11 cellular contexts compared by ENCODE assay signal in genomic region chr6:111685506-111685905, GRCh38.
DNase-seq lines count a peak whose midpoint lies in the region; ATAC-seq and TF ChIP-seq lines count a peak whose summit lies in the region.
"Had no signal": no experiment of that assay in that cellular context is flagged by ENCODE, and none has a peak within 500 bp of the region (broad histone marks: within the 10 kb centered on the region; RNA-seq: fewer than 3 reads in every experiment).

No MANE protein-coding gene starts in this region.

- H3K4me3 Mint-ChIP-seq in CD4-positive, alpha-beta T cell, result no peak overlapping the region
- H3K4me3 Mint-ChIP-seq: H9 had no signal

- H3K4me3 ChIP-seq in gastroesophageal sphincter, result no peak overlapping the region
- H3K4me3 ChIP-seq: SK-N-MC had no signal

- TF ChIP-seq POLR2A in gastroesophageal sphincter (IDR thresholded peaks at IDR 0.05), result no peak

- peaks cover 96% of the 10 kb centered on the region for H3K36me3 Mint-ChIP-seq in CD4-positive, alpha-beta T cell (ENCODE audit: low read depth)

- no peak for TF ChIP-seq EP300 in gastroesophageal sphincter (IDR thresholded peaks at IDR 0.05)

- no peak for DNase-seq in CD4-positive, alpha-beta T cell
- peak; percentile 39 for DNase-seq in NCI-H69 (lab: John Stamatoyannopoulos, UW)
- DNase-seq in pulmonary artery endothelial cell (ENCODE audit: low read depth, low spot score), result peak; percentile 17
- DNase-seq in anterior cingulate cortex (lab: John Stamatoyannopoulos, UW), result no peak
- DNase-seq in GM19238 (ENCODE audit: insufficient read length, low spot score), result no peak
- DNase-seq: activated CD4-positive, alpha-beta T cell treated with anti-CD3 and anti-CD28 coated beads for 1 hour; H9; stimulated activated CD4-positive, alpha-beta T cell treated with anti-CD3 and anti-CD28 coated beads, Interleukin-12 subunit alpha, Interleukin-12 subunit beta, amount 100 ng/mL, for 4 hours had no signal

- H3K27ac ChIP-seq in CD4-positive, alpha-beta T cell (ENCODE audit: low read depth, low read length), result no peak overlapping the region
- peak overlapping the region in 3 of 4 donors; percentile 76 to 84 (median 81) for H3K27ac ChIP-seq in gastroesophageal sphincter
- H3K27ac ChIP-seq: SK-N-MC had no signal

- no peaks in the 10 kb centered on the region for H3K27me3 Mint-ChIP-seq in CD4-positive, alpha-beta T cell

- peaks cover 0 to 10% of the 10 kb centered on the region in 2 donors for H3K36me3 ChIP-seq in gastroesophageal sphincter

- no peak for ATAC-seq in CD4-positive, alpha-beta T cell (ENCODE audit: poor library complexity)
- no peak for ATAC-seq in gastroesophageal sphincter
- no peak for ATAC-seq in HG03354 (IDR thresholded peaks at IDR 0.05; ENCODE audit: poor library complexity, severe bottlenecking, unreplicated experiment)

- POLR2A ChIA-PET in CD4-positive, alpha-beta T cell (lab: Charles Lee), result interaction anchor here (1.3 kb wide), 1 partner anchor 12 kb away, joined by 3 read pairs; no protein-coding TSS in a partner anchor

- H3K4me1 ChIP-seq in gastroesophageal sphincter, result peaks cover 0 to 62% (median 25%) of the 10 kb centered on the region in 3 donors

- no peak for TF ChIP-seq CTCF in CD4-positive, alpha-beta T cell (IDR thresholded peaks at IDR 0.05)
- no peak for TF ChIP-seq CTCF in gastroesophageal sphincter (IDR thresholded peaks at IDR 0.05)

- 61 to 69% methylated on average over 2 of the region's 2 CpGs for WGBS in gastroesophageal sphincter (ENCODE audit: low coverage in 1 of 2), 2 donors

- intact Hi-C loops in CD4-positive, alpha-beta T cell (cut with DNase I, micrococcal nuclease), result no loop called here

- CTCF ChIA-PET in CD4-positive, alpha-beta T cell (lab: Charles Lee), result interaction anchor here (1.2 kb wide), 1 partner anchor 358 kb away, joined by 3 read pairs; no protein-coding TSS in a partner anchor

- no peaks in the 10 kb centered on the region for H3K9me3 Mint-ChIP-seq in CD4-positive, alpha-beta T cell
- H3K9me3 Mint-ChIP-seq: H9 had no signal

- no peaks in the 10 kb centered on the region for H3K9me3 ChIP-seq in CD4-positive, alpha-beta T cell (ENCODE audit: control insufficient read depth, low read length)
- no peaks in the 10 kb centered on the region for H3K9me3 ChIP-seq in gastroesophageal sphincter

- no peaks in the 10 kb centered on the region for H3K27me3 ChIP-seq in CD4-positive, alpha-beta T cell (ENCODE audit: control insufficient read depth, insufficient read depth, low read length)
- no peaks in the 10 kb centered on the region for H3K27me3 ChIP-seq in gastroesophageal sphincter

- peak overlapping the region; percentile 83 for H3K27ac Mint-ChIP-seq in CD4-positive, alpha-beta T cell
- H3K27ac Mint-ChIP-seq: H9 had no signal

- H3K4me1 Mint-ChIP-seq in CD4-positive, alpha-beta T cell (ENCODE audit: low read depth), result peaks cover 85% of the 10 kb centered on the region

Comparison
In these comparisons a context has a peak if more than half of its experiments do, and no peak if none do; other contexts are left out.
1. DNase-seq: peak in NCI-H69 (single experiment) and pulmonary artery endothelial cell (single experiment); none in CD4-positive, alpha-beta T cell (0 of 10), anterior cingulate cortex (0 of 58) and GM19238 (single experiment).